Comparison of ENCODE assay signal across 1 cellular context in the genomic region with DNA sequence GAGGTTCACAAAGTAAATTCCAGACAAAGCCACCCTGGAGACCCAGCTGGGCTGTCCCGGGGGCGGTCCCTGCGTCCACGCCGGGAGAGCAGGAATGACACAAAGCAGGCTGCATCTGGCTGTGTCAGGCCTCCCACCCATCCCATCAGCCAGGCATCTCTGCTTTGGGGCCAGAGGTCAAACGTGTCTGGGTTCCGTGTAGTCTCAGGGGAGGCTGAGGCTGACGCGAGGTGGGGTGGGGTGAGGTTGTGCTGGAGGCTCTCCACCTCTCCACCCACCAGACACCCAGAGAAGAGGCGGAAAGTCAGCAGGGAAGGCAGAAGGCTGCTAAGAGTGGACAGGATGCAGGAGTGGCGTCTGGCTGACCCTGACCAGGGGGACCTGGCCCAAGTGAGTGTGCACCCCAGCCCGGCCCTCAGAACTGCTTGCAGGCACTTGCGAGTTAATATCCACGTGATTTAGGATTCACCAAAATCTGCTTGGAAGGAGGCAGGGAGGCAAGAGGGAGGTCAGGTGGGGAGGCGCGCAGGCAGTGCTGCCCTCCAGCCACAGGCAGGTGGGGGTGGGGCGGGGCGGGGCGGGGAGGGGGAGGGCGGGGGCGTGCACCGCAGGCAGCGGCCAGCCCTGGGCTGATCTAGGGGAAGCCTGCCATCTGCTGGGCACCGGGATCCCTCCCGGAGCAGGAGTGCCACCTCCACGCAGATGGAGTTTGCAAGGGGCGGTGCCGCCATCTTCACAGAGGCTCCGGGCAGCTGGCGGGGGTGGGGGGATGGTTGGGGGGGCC.
TF ChIP-seq lines count a peak whose summit lies in the region.

No MANE protein-coding gene starts in this region.

TF ChIP-seq in HepG2, 621 proteins besides CTCF, POLR2A, EP300 and RAD21 (continued from another document and continues in another):
- TF ChIP-seq ZBTB33 (CRISPR knock-in tag; IDR thresholded peaks at IDR 0.05) (no peak), ZNF781 (CRISPR knock-in tag; IDR thresholded peaks at IDR 0.05; ENCODE audit: borderline replicate concordance, not compliant biosample characterization) (no peak), ARNTL (CRISPR knock-in tag; IDR thresholded peaks at IDR 0.05) (no peak), CENPBD1 (CRISPR knock-in tag; IDR thresholded peaks at IDR 0.05; ENCODE audit: borderline replicate concordance, low read depth) (no peak), CERS6 (CRISPR knock-in tag; IDR thresholded peaks at IDR 0.05) (no peak), ZBTB7A (CRISPR knock-in tag; IDR thresholded peaks at IDR 0.05) (no peak), ZNF468 (CRISPR knock-in tag; IDR thresholded peaks at IDR 0.05) (no peak), AKAP8 (CRISPR knock-in tag; IDR thresholded peaks at IDR 0.05) (peak; percentile 3; the same call in 1 of the 2 replicates), ZNF878 (CRISPR knock-in tag; IDR thresholded peaks at IDR 0.05) (no peak), ZNF543 (CRISPR knock-in tag; IDR thresholded peaks at IDR 0.05) (peak; percentile 13; the same call in 1 of the 2 replicates), ZBED4 (CRISPR knock-in tag; IDR thresholded peaks at IDR 0.05; ENCODE audit: borderline replicate concordance) (0 out of 2 replicates have a peak, but pooled peaks have one; percentile 1), AFF4 (CRISPR knock-in tag; IDR thresholded peaks at IDR 0.05) (no peak), ZNF841 (CRISPR knock-in tag; IDR thresholded peaks at IDR 0.05; ENCODE audit: borderline replicate concordance) (no peak), ZNF883 (CRISPR knock-in tag; IDR thresholded peaks at IDR 0.05; ENCODE audit: not compliant biosample characterization) (no peak), SIX4 (CRISPR knock-in tag; IDR thresholded peaks at IDR 0.05) (no peak), NR2F6 (IDR thresholded peaks at IDR 0.05) (peak; percentile 33; the same call in 1 of the 2 replicates), NR2F6 (CRISPR knock-in tag; IDR thresholded peaks at IDR 0.05) (0 out of 2 replicates have a peak, but pooled peaks have one; percentile 31), MBD4 (IDR thresholded peaks at IDR 0.05; ENCODE audit: borderline replicate concordance, low read length) (no peak), CHD2 (IDR thresholded peaks at IDR 0.05; ENCODE audit: low read depth, low read length) (peak; percentile 48; the same call in 1 of the 2 replicates), MTF1 (CRISPR knock-in tag; IDR thresholded peaks at IDR 0.05) (no peak), ZNF563 (CRISPR knock-in tag; IDR thresholded peaks at IDR 0.05) (no peak), ATF7-NPFF (CRISPR knock-in tag; IDR thresholded peaks at IDR 0.05; ENCODE audit: low read depth) (peak; percentile 12; the same call in 1 of the 2 replicates), SMARCE1 (IDR thresholded peaks at IDR 0.05; ENCODE audit: borderline replicate concordance) (no peak), ZKSCAN8 (CRISPR knock-in tag; IDR thresholded peaks at IDR 0.05; ENCODE audit: borderline replicate concordance) (no peak), TBL1XR1 (IDR thresholded peaks at IDR 0.05; ENCODE audit: borderline replicate concordance, low read length, partially characterized antibody) (no peak), ATF5 (CRISPR knock-in tag; IDR thresholded peaks at IDR 0.05; ENCODE audit: low read depth) (no peak), DR1 (CRISPR knock-in tag; IDR thresholded peaks at IDR 0.05) (no peak), ZNF160 (CRISPR knock-in tag; IDR thresholded peaks at IDR 0.05) (no peak)
- TF ChIP-seq, protein P1, sequence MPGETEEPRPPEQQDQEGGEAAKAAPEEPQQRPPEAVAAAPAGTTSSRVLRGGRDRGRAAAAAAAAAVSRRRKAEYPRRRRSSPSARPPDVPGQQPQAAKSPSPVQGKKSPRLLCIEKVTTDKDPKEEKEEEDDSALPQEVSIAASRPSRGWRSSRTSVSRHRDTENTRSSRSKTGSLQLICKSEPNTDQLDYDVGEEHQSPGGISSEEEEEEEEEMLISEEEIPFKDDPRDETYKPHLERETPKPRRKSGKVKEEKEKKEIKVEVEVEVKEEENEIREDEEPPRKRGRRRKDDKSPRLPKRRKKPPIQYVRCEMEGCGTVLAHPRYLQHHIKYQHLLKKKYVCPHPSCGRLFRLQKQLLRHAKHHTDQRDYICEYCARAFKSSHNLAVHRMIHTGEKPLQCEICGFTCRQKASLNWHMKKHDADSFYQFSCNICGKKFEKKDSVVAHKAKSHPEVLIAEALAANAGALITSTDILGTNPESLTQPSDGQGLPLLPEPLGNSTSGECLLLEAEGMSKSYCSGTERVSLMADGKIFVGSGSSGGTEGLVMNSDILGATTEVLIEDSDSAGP (CRISPR knock-in tag; IDR thresholded peaks at IDR 0.05; ENCODE audit: borderline replicate concordance), result no peak
- TF ChIP-seq, protein P2, sequence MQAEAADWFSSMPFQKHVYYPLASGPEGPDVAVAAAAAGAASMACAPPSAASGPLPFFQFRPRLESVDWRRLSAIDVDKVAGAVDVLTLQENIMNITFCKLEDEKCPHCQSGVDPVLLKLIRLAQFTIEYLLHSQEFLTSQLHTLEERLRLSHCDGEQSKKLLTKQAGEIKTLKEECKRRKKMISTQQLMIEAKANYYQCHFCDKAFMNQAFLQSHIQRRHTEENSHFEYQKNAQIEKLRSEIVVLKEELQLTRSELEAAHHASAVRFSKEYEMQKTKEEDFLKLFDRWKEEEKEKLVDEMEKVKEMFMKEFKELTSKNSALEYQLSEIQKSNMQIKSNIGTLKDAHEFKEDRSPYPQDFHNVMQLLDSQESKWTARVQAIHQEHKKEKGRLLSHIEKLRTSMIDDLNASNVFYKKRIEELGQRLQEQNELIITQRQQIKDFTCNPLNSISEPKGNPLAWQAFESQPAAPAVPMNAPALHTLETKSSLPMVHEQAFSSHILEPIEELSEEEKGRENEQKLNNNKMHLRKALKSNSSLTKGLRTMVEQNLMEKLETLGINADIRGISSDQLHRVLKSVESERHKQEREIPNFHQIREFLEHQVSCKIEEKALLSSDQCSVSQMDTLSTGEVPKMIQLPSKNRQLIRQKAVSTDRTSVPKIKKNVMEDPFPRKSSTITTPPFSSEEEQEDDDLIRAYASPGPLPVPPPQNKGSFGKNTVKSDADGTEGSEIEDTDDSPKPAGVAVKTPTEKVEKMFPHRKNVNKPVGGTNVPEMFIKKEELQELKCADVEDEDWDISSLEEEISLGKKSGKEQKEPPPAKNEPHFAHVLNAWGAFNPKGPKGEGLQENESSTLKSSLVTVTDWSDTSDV (CRISPR knock-in tag; IDR thresholded peaks at IDR 0.05), result no peak
- TF ChIP-seq, protein P3, sequence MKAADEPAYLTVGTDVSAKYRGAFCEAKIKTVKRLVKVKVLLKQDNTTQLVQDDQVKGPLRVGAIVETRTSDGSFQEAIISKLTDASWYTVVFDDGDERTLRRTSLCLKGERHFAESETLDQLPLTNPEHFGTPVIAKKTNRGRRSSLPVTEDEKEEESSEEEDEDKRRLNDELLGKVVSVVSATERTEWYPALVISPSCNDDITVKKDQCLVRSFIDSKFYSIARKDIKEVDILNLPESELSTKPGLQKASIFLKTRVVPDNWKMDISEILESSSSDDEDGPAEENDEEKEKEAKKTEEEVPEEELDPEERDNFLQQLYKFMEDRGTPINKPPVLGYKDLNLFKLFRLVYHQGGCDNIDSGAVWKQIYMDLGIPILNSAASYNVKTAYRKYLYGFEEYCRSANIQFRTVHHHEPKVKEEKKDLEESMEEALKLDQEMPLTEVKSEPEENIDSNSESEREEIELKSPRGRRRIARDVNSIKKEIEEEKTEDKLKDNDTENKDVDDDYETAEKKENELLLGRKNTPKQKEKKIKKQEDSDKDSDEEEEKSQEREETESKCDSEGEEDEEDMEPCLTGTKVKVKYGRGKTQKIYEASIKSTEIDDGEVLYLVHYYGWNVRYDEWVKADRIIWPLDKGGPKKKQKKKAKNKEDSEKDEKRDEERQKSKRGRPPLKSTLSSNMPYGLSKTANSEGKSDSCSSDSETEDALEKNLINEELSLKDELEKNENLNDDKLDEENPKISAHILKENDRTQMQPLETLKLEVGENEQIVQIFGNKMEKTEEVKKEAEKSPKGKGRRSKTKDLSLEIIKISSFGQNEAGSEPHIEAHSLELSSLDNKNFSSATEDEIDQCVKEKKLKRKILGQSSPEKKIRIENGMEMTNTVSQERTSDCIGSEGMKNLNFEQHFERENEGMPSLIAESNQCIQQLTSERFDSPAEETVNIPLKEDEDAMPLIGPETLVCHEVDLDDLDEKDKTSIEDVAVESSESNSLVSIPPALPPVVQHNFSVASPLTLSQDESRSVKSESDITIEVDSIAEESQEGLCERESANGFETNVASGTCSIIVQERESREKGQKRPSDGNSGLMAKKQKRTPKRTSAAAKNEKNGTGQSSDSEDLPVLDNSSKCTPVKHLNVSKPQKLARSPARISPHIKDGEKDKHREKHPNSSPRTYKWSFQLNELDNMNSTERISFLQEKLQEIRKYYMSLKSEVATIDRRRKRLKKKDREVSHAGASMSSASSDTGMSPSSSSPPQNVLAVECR (CRISPR knock-in tag; IDR thresholded peaks at IDR 0.05; ENCODE audit: borderline replicate concordance), result no peak
